ENCODE assay signal across 20 cellular contexts in the genomic region with DNA sequence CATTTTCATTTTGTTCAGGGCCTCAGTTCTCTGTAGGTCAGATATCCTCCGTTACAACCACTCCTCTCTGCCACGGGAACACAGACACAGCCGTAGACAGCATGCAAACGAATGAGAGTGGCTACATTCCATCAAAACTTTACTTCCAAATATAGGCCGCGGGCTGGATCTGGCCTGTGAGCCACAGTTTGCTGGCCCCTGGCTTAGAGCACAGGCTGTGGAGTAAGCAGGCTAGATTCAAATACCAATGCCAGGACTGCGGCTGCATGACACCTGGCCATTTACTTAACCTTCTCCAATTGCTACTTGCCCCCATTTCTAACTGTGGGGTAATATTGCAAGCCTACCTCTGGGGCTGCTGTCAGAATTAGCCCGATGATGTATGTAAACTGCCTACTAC.
"Had no signal": no experiment of that assay in that cellular context is flagged by ENCODE, and none has a peak within 500 bp of the region (broad histone marks: within the 10 kb centered on the region; RNA-seq: fewer than 3 reads in every experiment).

No MANE protein-coding gene starts in this region.

- H3K36me3 Mint-ChIP-seq: mesothelial cell of epicardium had no signal

- DNase-seq: colonic mucosa; dermis blood vessel endothelial cell; dorsolateral prefrontal cortex; effector CD4-positive, alpha-beta T cell; effector memory CD4-positive, alpha-beta T cell; esophagus squamous epithelium; foreskin fibroblast; foreskin melanocyte; glutamatergic neuron; head of caudate nucleus; heart right ventricle; hippocampal formation; left cardiac atrium; left lung; left ventricle myocardium superior; lower lobe of right lung; mesenchymal stem cell had no signal

- H3K36me3 ChIP-seq: colonic mucosa, esophagus squamous epithelium, gastrocnemius medialis, heart right ventricle, left lung, lower lobe of right lung had no signal

- H3K27ac Mint-ChIP-seq: mesothelial cell of epicardium had no signal

- H3K4me1 ChIP-seq: colonic mucosa, esophagus squamous epithelium, gastrocnemius medialis, left lung, lower lobe of right lung had no signal

- H3K27me3 ChIP-seq: colonic mucosa, dorsolateral prefrontal cortex, esophagus squamous epithelium, gastrocnemius medialis, heart right ventricle, left lung had no signal

- H3K9me3 ChIP-seq: colonic mucosa, esophagus squamous epithelium, gastrocnemius medialis, lower lobe of right lung, mucosa of descending colon had no signal

- H3K27ac ChIP-seq: colonic mucosa, dorsolateral prefrontal cortex, esophagus squamous epithelium, heart right ventricle, left lung, lower lobe of right lung had no signal

- H3K4me3 Mint-ChIP-seq: mesothelial cell of epicardium had no signal

- H3K4me1 Mint-ChIP-seq: mesothelial cell of epicardium had no signal

- ATAC-seq: left cardiac atrium, left lung, left ventricle myocardium superior, lower lobe of right lung, mucosa of descending colon had no signal

- H3K4me3 ChIP-seq: colonic mucosa, dorsolateral prefrontal cortex, esophagus squamous epithelium, gastrocnemius medialis, heart right ventricle, left lung, lower lobe of right lung, mucosa of descending colon had no signal
